ENCODE assay signal across 1 cellular context in the genomic region with DNA sequence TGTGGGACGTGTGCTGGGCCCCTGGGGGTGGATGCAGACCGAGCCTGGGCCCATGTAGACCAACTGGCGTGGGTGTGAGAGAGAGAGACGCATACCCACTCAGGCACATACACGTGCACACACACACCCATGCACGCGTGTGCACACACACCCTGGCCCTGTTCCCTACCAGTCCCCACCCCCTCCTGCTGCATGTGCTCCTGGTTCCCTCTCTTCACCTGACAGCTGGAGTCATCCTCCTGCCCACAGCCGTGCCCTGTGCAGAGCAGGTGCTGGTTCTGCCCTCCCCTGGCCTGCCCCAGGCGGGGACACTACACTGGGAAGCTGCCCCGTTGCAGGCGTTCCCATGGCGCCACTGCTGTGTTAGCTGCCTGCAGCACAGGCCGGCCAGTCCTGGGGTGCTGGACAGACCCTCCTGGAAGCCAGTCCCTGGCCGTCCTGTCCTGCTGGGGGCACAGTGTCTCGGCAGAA.
TF ChIP-seq lines count a peak whose summit lies in the region.

No MANE protein-coding gene starts in this region.

TF ChIP-seq in IMR-90, 13 proteins besides CTCF, POLR2A, EP300 and RAD21:
- no peak for TF ChIP-seq CEBPB (IDR thresholded peaks at IDR 0.05; ENCODE audit: low read depth, low read length)
- no peak for TF ChIP-seq MAFK (IDR thresholded peaks at IDR 0.05; ENCODE audit: low read depth, low read length)
- no peak for TF ChIP-seq MXI1 (IDR thresholded peaks at IDR 0.05; ENCODE audit: borderline replicate concordance, low read depth, low read length)
- no peak for TF ChIP-seq FOS (IDR thresholded peaks at IDR 0.05; ENCODE audit: low read depth, low read length)
- no peak for TF ChIP-seq RFX5 (IDR thresholded peaks at IDR 0.05; ENCODE audit: low read depth, low read length)
- no peak for TF ChIP-seq CHD1 (IDR thresholded peaks at IDR 0.05; ENCODE audit: low read depth, low read length)
- no peak for TF ChIP-seq NFE2L2 (IDR thresholded peaks at IDR 0.05; ENCODE audit: low read depth, low read length)
- TF ChIP-seq MAZ (IDR thresholded peaks at IDR 0.05; ENCODE audit: borderline replicate concordance, low read depth, low read length), result no peak
- no peak for TF ChIP-seq USF2 (IDR thresholded peaks at IDR 0.05; ENCODE audit: low read depth, low read length)
- no peak for TF ChIP-seq SMC3 (IDR thresholded peaks at IDR 0.05; ENCODE audit: low read depth, low read length)
- TF ChIP-seq BHLHE40 (IDR thresholded peaks at IDR 0.05; ENCODE audit: low read depth, low read length), result no peak
- TF ChIP-seq, protein P1, sequence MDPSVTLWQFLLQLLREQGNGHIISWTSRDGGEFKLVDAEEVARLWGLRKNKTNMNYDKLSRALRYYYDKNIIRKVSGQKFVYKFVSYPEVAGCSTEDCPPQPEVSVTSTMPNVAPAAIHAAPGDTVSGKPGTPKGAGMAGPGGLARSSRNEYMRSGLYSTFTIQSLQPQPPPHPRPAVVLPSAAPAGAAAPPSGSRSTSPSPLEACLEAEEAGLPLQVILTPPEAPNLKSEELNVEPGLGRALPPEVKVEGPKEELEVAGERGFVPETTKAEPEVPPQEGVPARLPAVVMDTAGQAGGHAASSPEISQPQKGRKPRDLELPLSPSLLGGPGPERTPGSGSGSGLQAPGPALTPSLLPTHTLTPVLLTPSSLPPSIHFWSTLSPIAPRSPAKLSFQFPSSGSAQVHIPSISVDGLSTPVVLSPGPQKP (IDR thresholded peaks at IDR 0.05; ENCODE audit: borderline replicate concordance, low read depth, low read length), result no peak
TF ChIP-seq in IMR-90: peak in this region for 0.
